In the genomic region with DNA sequence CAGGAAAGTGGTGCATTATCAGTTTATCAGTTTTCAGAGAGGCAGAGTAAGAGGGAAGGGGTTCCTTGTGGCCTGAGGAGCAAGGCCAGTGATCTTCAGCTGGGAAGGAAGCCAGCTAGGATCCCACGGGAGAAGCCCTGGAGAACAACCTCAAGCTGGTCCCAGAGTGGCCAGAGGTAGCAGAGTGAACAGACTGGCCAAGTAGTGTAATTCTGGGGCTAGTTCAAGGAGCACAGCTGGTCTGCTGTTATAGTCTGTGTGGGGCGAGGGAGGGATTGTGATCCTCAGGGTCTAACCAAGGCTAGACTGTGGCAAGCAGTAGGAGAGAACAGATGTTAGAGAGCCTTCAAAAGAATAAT, we compare ENCODE assay signal across 23 cellular contexts.
DNase-seq lines count a peak whose midpoint lies in the region; ATAC-seq and TF ChIP-seq lines count a peak whose summit lies in the region.
"Had no signal": no experiment of that assay in that cellular context is flagged by ENCODE, and none has a peak within 500 bp of the region (broad histone marks: within the 10 kb centered on the region; RNA-seq: fewer than 3 reads in every experiment).

No MANE protein-coding gene starts in this region.

- no peaks in the 10 kb centered on the region for H3K79me2 ChIP-seq in H9 (ENCODE audit: insufficient read depth, low read length)

- peak overlapping the region; percentile 2; the same call in 1 of the 2 replicates for H3K27ac ChIP-seq in C4-2B
- peak overlapping the region in 3 of 4 donors; percentile 59 to 76 (median 74) for H3K27ac ChIP-seq in gastroesophageal sphincter
- H3K27ac ChIP-seq in psoas muscle = no peak overlapping the region
- H3K27ac ChIP-seq in substantia nigra (ENCODE audit: low read depth, low read length, poor library complexity, severe bottlenecking) = no peak overlapping the region
- H3K27ac ChIP-seq in H9 (ENCODE audit: insufficient read length, low read depth, low read length) = no peak overlapping the region
- H3K27ac ChIP-seq: colonic mucosa, foreskin keratinocyte, vagina had no signal

- no peaks in the 10 kb centered on the region for H3K36me3 ChIP-seq in gastroesophageal sphincter
- no peaks in the 10 kb centered on the region for H3K36me3 ChIP-seq in psoas muscle (ENCODE audit: insufficient read depth in 1 of 2, low read depth in 1 of 2)
- H3K36me3 ChIP-seq: colonic mucosa, vagina had no signal

- H3K23ac ChIP-seq in H9 (ENCODE audit: insufficient read length, low read depth, low read length) = no peak overlapping the region

- no peak overlapping the region for H3K18ac ChIP-seq in H9 (ENCODE audit: insufficient read length, low read depth, low read length)

- no peaks in the 10 kb centered on the region for H3K79me1 ChIP-seq in H9 (ENCODE audit: insufficient read depth, low read depth, low read length, poor library complexity, severe bottlenecking)

- no peak overlapping the region for H3T11ph ChIP-seq in H9 (ENCODE audit: low read length)

- ATAC-seq in gastroesophageal sphincter (no peak), psoas muscle (peak in 1 of 4 donors; percentile 41), HG02763 (IDR thresholded peaks at IDR 0.05; ENCODE audit: unreplicated experiment) (no peak), GM18511 (IDR thresholded peaks at IDR 0.05; ENCODE audit: unreplicated experiment) (no peak)
- ATAC-seq: activated CD4-positive, CD25-positive, alpha-beta regulatory T cell treated with anti-CD3 and anti-CD28 coated beads, Interleukin-2, amount 50 U/mL, for 24 hours; activated naive CD4-positive, alpha-beta T cell treated with anti-CD3 and anti-CD28 coated beads, Interleukin-2, amount 50 U/mL, for 72 hours; activated T-cell treated with anti-CD3 and anti-CD28 coated beads, Interleukin-2, amount 50 U/mL, for 72 hours; foreskin keratinocyte; naive thymus-derived CD4-positive, alpha-beta T cell had no signal

- 69% methylated on average over 2 of the region's 2 CpGs; no CpG with 5 or more reads in 1 of the 2 donors for WGBS in gastroesophageal sphincter (ENCODE audit: low coverage in 1 of 2), 2 donors
- WGBS in psoas muscle, 3 donors = 20 to 34% (median 33%) methylated on average over 2 of the region's 2 CpGs
- no CpG with 5 or more reads among the region's 2 CpGs for WGBS in H9 (ENCODE audit: extremely low coverage, insufficient read length, low lambda C conversion rate)

- TF ChIP-seq EP300 in gastroesophageal sphincter (IDR thresholded peaks at IDR 0.05) = no peak

- H2BK20ac ChIP-seq in H9 (ENCODE audit: low read depth, low read length, poor library complexity, severe bottlenecking) = no peak overlapping the region

- no peak overlapping the region for H3K4me2 ChIP-seq in H9 (ENCODE audit: insufficient read depth, insufficient read length, low read length)
- H3K4me2 ChIP-seq: smooth muscle cell had no signal

- no peak overlapping the region for H2BK15ac ChIP-seq in H9 (ENCODE audit: low read depth, low read length)

- no peak overlapping the region for H3K4me3 ChIP-seq in gastroesophageal sphincter
- no peak overlapping the region for H3K4me3 ChIP-seq in psoas muscle
- H3K4me3 ChIP-seq: colonic mucosa, smooth muscle cell, vagina had no signal

- H3K56ac ChIP-seq in H9 (ENCODE audit: insufficient read length, low read depth, low read length) = no peak overlapping the region

- H3K4me1 ChIP-seq in gastroesophageal sphincter (peaks cover 5 to 46% (median 13%) of the 10 kb centered on the region in 3 donors), psoas muscle (no peaks in the 10 kb centered on the region), H9 (ENCODE audit: insufficient read depth, low read length) (no peaks in the 10 kb centered on the region)
- H3K4me1 ChIP-seq: colonic mucosa, foreskin keratinocyte had no signal

- H3K9me3 ChIP-seq in gastroesophageal sphincter (no peaks in the 10 kb centered on the region), psoas muscle (no peaks in the 10 kb centered on the region), H9 (ENCODE audit: control insufficient read depth, low read depth, low read length) (no peaks in the 10 kb centered on the region)
- H3K9me3 ChIP-seq: colonic mucosa, vagina had no signal

- H3K14ac ChIP-seq in H9 (ENCODE audit: insufficient read depth, low read length) = no peak overlapping the region

- H3K9me3 Mint-ChIP-seq in H9 = no peaks in the 10 kb centered on the region

- H2BK5ac ChIP-seq in H9 (ENCODE audit: insufficient read length, low read length) = no peak overlapping the region

- TF ChIP-seq CTCF in C4-2B (conservative IDR thresholded peaks at IDR 0.05) (no peak), gastroesophageal sphincter (IDR thresholded peaks at IDR 0.05) (no peak), psoas muscle (IDR thresholded peaks at IDR 0.05) (no peak), H9 (conservative IDR thresholded peaks at IDR 0.05) (no peak)

- H3K23me2 ChIP-seq in H9 (ENCODE audit: insufficient read length, low read depth, low read length, poor library complexity, severe bottlenecking) = no peaks in the 10 kb centered on the region

- H3K9ac ChIP-seq in H9 (ENCODE audit: extremely low read depth, insufficient read length, low read length) = no peak overlapping the region

- H3K27ac Mint-ChIP-seq in H9 = no peak overlapping the region; a peak in 1 of 7 replicates
- H3K27ac Mint-ChIP-seq: activated naive CD4-positive, alpha-beta T cell treated with anti-CD3 and anti-CD28 coated beads, Interleukin-2, amount 50 U/mL, for 72 hours; activated T-cell treated with anti-CD3 and anti-CD28 coated beads, Interleukin-2, amount 50 U/mL, for 72 hours; naive thymus-derived CD4-positive, alpha-beta T cell had no signal

- no peak overlapping the region for H4K5ac ChIP-seq in H9 (ENCODE audit: insufficient read length, low read depth, low read length)

- DNase-seq in NCI-H82 treated with DMSO at 0.1 percent for 48 hours (lab: John Stamatoyannopoulos, UW; ENCODE audit: unreplicated experiment) (peak; percentile 67), psoas muscle (peak; percentile 19 to 73), substantia nigra (lab: John Stamatoyannopoulos, UW) (no peak), H9 (no peak)
- DNase-seq: activated CD8-positive, alpha-beta memory T cell treated with anti-CD3 and anti-CD28 coated beads for 24 hours; activated T-cell treated with anti-CD3 and anti-CD28 coated beads, Interleukin-2, amount 50 U/mL, for 72 hours; colonic mucosa; DND-41; foreskin keratinocyte; GOT3; naive thymus-derived CD4-positive, alpha-beta T cell; NCI-H2107; OCI-M1; stimulated activated CD4-positive, alpha-beta T cell treated with anti-CD3 and anti-CD28 coated beads, Interleukin-4, amount 100 ng/mL, for 4 hours; T1000 had no signal

- H3K4ac ChIP-seq in H9 (ENCODE audit: low read depth, low read length) = no peak overlapping the region

- H3K36me3 Mint-ChIP-seq in H9 (ENCODE audit: insufficient read depth in 1 of 3, low read depth in 3 of 3) = no peaks in the 10 kb centered on the region
- H3K36me3 Mint-ChIP-seq: naive thymus-derived CD4-positive, alpha-beta T cell had no signal

- H4K20me1 ChIP-seq in H9 (ENCODE audit: control insufficient read depth, insufficient read depth, insufficient read length) = no peaks in the 10 kb centered on the region

- H3K4me3 Mint-ChIP-seq in H9 = no peak overlapping the region
- H3K4me3 Mint-ChIP-seq: activated T-cell treated with anti-CD3 and anti-CD28 coated beads, Interleukin-2, amount 50 U/mL, for 72 hours; naive thymus-derived CD4-positive, alpha-beta T cell had no signal

- no peak overlapping the region for H2BK12ac ChIP-seq in H9 (ENCODE audit: insufficient read length, low read depth, low read length)

- H2AFZ ChIP-seq in H9 (ENCODE audit: low read length) = no peak overlapping the region

- no peaks in the 10 kb centered on the region for H3K27me3 ChIP-seq in gastroesophageal sphincter
- no peaks in the 10 kb centered on the region for H3K27me3 ChIP-seq in psoas muscle (ENCODE audit: insufficient read depth in 3 of 3, low read length in 2 of 3)
- no peaks in the 10 kb centered on the region for H3K27me3 ChIP-seq in H9 (ENCODE audit: insufficient read depth, low read length)
- H3K27me3 ChIP-seq: colonic mucosa, foreskin keratinocyte, vagina had no signal

- H4K91ac ChIP-seq in H9 (ENCODE audit: insufficient read length, low read depth, low read length) = no peak overlapping the region

- intact Hi-C loops in psoas muscle (cut with DNase I) = no loop called here

- no peak overlapping the region for H4K8ac ChIP-seq in H9 (replicated peaks; ENCODE audit: insufficient read length, low read depth, low read length)

- TF ChIP-seq POLR2A in gastroesophageal sphincter (IDR thresholded peaks at IDR 0.05) = no peak

- H2BK120ac ChIP-seq in H9 (ENCODE audit: low read depth, low read length, poor library complexity, severe bottlenecking) = no peak overlapping the region

- H3K4me1 Mint-ChIP-seq in H9 = no peaks in the 10 kb centered on the region

- peaks cover 7% of the 10 kb centered on the region for H3K27me3 Mint-ChIP-seq in H9 (ENCODE audit: low read depth)

- no peak overlapping the region for H2AK5ac ChIP-seq in H9 (ENCODE audit: insufficient read length, low read length)

Comparison
In these comparisons a context has a peak if more than half of its experiments do, and no peak if none do; other contexts are left out.
1. H3K27ac ChIP-seq: peak in C4-2B (single experiment) and gastroesophageal sphincter (3 of 4); none in psoas muscle (single experiment), substantia nigra (single experiment) and H9 (single experiment).
2. DNase-seq: peak in NCI-H82 treated with DMSO at 0.1 percent for 48 hours (single experiment) and psoas muscle (2 of 2); none in substantia nigra (0 of 49) and H9 (single experiment).